ENCODE assay signal across 25 cellular contexts in genomic region chr19:30703645-30704044, GRCh38.
"Had no signal": no experiment of that assay in that cellular context is flagged by ENCODE, and none has a peak within 500 bp of the region (broad histone marks: within the 10 kb centered on the region; RNA-seq: fewer than 3 reads in every experiment).

No MANE protein-coding gene starts in this region.

- H3K79me2 ChIP-seq: parathyroid adenoma had no signal

- H3K9me3 Mint-ChIP-seq: dendritic cell treated with granulocyte-macrophage colony-stimulating factor and Interleukin-4, amounts not matched to agents 40 ng/mL and 50 ng/mL, for 4 days; endodermal cell; naive thymus-derived CD8-positive, alpha-beta T cell; nephron progenitor cell; stimulated activated effector memory CD8-positive, alpha-beta T cell treated with anti-CD3 and anti-CD28 coated beads, Interleukin-12 subunit alpha, Interleukin-12 subunit beta, amount 100 ng/mL, for 72 hours; type B pancreatic cell had no signal

- H3K36me3 ChIP-seq: colonic mucosa, gastrocnemius medialis, lower lobe of right lung, right atrium auricular region, sigmoid colon, stomach, thyroid gland had no signal

- H3K4me1 Mint-ChIP-seq: endodermal cell; naive thymus-derived CD8-positive, alpha-beta T cell; stimulated activated effector memory CD8-positive, alpha-beta T cell treated with anti-CD3 and anti-CD28 coated beads, Interleukin-12 subunit alpha, Interleukin-12 subunit beta, amount 100 ng/mL, for 72 hours had no signal

- H3K4me1 ChIP-seq: colonic mucosa, gastrocnemius medialis, lower lobe of right lung, parathyroid adenoma, right atrium auricular region, sigmoid colon, stomach, thyroid gland had no signal

- H3K4me3 ChIP-seq: colonic mucosa, gastrocnemius medialis, lower lobe of right lung, right atrium auricular region, sigmoid colon, stomach, thyroid gland had no signal

- H3K27ac ChIP-seq: colonic mucosa, epithelial cell of prostate, gastrocnemius medialis, lower lobe of right lung, parathyroid adenoma, right atrium auricular region, sigmoid colon, stomach, thyroid gland had no signal

- DNase-seq: colonic mucosa; effector CD8-positive, alpha-beta T cell; endodermal cell; foreskin fibroblast; gastrocnemius medialis; head of caudate nucleus; left ventricle myocardium superior; lower lobe of right lung; naive thymus-derived CD8-positive, alpha-beta T cell; nephron progenitor cell; stimulated activated CD4-positive, alpha-beta T cell treated with anti-CD3 and anti-CD28 coated beads, Interleukin-2, amount 100 ng/mL, for 24 hours; stimulated activated CD4-positive, alpha-beta T cell treated with anti-CD3 and anti-CD28 coated beads, Interleukin-4, amount 100 ng/mL, for 24 hours; stimulated activated naive CD4-positive, alpha-beta T cell treated with Interleukin-2 at 50 U/mL for 16 hours; stomach; thyroid gland had no signal

- H3K27me3 Mint-ChIP-seq: progenitor cell of endocrine pancreas had no signal

- H3K27me3 ChIP-seq: colonic mucosa, gastrocnemius medialis, right atrium auricular region, sigmoid colon, thyroid gland had no signal

- ATAC-seq: esophagus mucosa; gastrocnemius medialis; left ventricle myocardium superior; lower lobe of right lung; naive thymus-derived CD8-positive, alpha-beta T cell; stimulated activated effector memory CD8-positive, alpha-beta T cell treated with anti-CD3 and anti-CD28 coated beads, Interleukin-12 subunit alpha, Interleukin-12 subunit beta, amount 100 ng/mL, for 72 hours had no signal

- H3K9ac ChIP-seq: parathyroid adenoma had no signal

- H3K36me3 Mint-ChIP-seq: naive thymus-derived CD8-positive, alpha-beta T cell; stimulated activated effector memory CD8-positive, alpha-beta T cell treated with anti-CD3 and anti-CD28 coated beads, Interleukin-12 subunit alpha, Interleukin-12 subunit beta, amount 100 ng/mL, for 72 hours; type B pancreatic cell had no signal

- H3K9me3 ChIP-seq: colonic mucosa, gastrocnemius medialis, lower lobe of right lung, right atrium auricular region, sigmoid colon, stomach, thyroid gland had no signal

- H3K27ac Mint-ChIP-seq: dendritic cell treated with granulocyte-macrophage colony-stimulating factor and Interleukin-4, amounts not matched to agents 40 ng/mL and 50 ng/mL, for 4 days; endodermal cell; naive thymus-derived CD8-positive, alpha-beta T cell; nephron progenitor cell; progenitor cell of endocrine pancreas; stimulated activated effector memory CD8-positive, alpha-beta T cell treated with anti-CD3 and anti-CD28 coated beads, Interleukin-12 subunit alpha, Interleukin-12 subunit beta, amount 100 ng/mL, for 72 hours; type B pancreatic cell had no signal

- H2AFZ ChIP-seq: parathyroid adenoma had no signal

- H3K4me3 Mint-ChIP-seq: dendritic cell treated with granulocyte-macrophage colony-stimulating factor and Interleukin-4, amounts not matched to agents 40 ng/mL and 50 ng/mL, for 4 days; endodermal cell; naive thymus-derived CD8-positive, alpha-beta T cell; nephron progenitor cell; stimulated activated effector memory CD8-positive, alpha-beta T cell treated with anti-CD3 and anti-CD28 coated beads, Interleukin-12 subunit alpha, Interleukin-12 subunit beta, amount 100 ng/mL, for 72 hours; type B pancreatic cell had no signal

- FAIRE-seq: keratinocyte had no signal
